In genomic region chr17:49279263-49280015, GRCh38 we compare ENCODE assay signal across 3 cellular contexts. TPM values are rescaled to one million over a fixed set of nuclear protein-coding genes. Genes with fewer than 3 reads are reported as not detected.
"Had no signal": no experiment of that assay in that cellular context is flagged by ENCODE, and none has a peak within 500 bp of the region (broad histone marks: within the 10 kb centered on the region; RNA-seq: fewer than 3 reads in every experiment).

No MANE protein-coding gene starts in this region.

RNA-seq across cellular contexts. Expression of gene PHOSPHO1, which starts 48.9 kb away (rescaled TPM):
- total RNA-seq: activated CD4-positive, alpha-beta memory T cell treated with anti-CD3 and anti-CD28 coated beads, Interleukin-2, amount 10 ng/mL, durations not matched to agents 7 days and 5 days; activated CD4-positive, alpha-beta T cell treated with anti-CD3 and anti-CD28 coated beads, Interleukin-2, amount 10 ng/mL, durations not matched to agents 7 days and 5 days; T-helper 2 cell treated with Interferon-gamma antibody and Interleukin-4, amounts not matched to agents 100 ng/mL and 5 ng/mL, for 36 hours had no signal
